Comparison of ENCODE assay signal across 14 cellular contexts in the genomic region with DNA sequence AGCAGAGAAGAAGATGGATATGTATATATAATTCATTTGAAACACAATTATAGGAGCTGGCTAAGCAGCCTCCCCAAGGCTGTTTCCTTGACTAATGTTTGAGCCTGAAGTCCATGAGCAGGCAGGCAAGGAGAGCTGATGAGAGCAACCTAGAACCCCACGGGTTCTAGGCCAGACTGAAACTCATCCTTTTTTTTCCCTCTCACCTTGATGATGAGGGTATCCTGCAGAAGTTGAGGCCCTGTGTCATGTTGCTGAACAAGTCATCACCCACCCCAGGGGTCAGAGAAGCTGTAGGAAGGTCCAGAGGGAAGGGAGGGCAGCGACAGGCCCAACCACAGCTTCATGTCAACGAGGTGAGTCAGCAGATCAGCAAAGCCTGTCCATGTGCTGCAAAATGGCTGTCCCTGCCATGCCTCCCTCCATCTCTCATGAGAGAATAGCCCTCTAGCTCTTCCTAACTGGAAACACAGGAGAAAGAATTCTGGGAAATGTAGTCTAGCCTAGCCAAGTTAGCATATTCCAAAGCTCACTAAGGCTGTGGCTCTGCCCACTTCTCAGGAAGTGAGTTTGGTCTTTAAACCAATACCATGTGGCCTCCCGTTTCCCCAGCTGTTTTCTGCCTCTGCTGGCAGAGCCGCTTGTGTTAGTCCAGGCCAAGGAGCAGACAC.
DNase-seq lines count a peak whose midpoint lies in the region; ATAC-seq, FAIRE-seq and TF ChIP-seq lines count a peak whose summit lies in the region.
"Had no signal": no experiment of that assay in that cellular context is flagged by ENCODE, and none has a peak within 500 bp of the region (broad histone marks: within the 10 kb centered on the region; RNA-seq: fewer than 3 reads in every experiment).

No MANE protein-coding gene starts in this region.

- BruUV-seq in mammary epithelial cell (replicated peaks; lab: Mats Ljungman, UMichigan), result no TSS peak

- no peaks in the 10 kb centered on the region for H3K79me1 ChIP-seq in mesenchymal stem cell (replicated peaks; ENCODE audit: low read length, poor library complexity, severe bottlenecking)

- FAIRE-seq in HTR-8/SVneo (lab: Jason Lieb, UNC), result peak; percentile 33
- FAIRE-seq: GM18507 had no signal

- CTCF ChIA-PET in mammary epithelial cell (lab: Charles Lee; ENCODE audit: low non-redundant PET), result interaction anchor here (0.6 kb wide), 1 partner anchor 1780 kb away, joined by 4 read pairs; no protein-coding TSS in a partner anchor

- H3K18ac ChIP-seq in mesenchymal stem cell (ENCODE audit: low read depth in 1 of 2, low read length in 2 of 2), result peak overlapping the region in 1 of 2 experiments; percentile 5

- H4K91ac ChIP-seq in mesenchymal stem cell (ENCODE audit: low read length), result no peak overlapping the region

- no peaks in the 10 kb centered on the region for H3K27me3 ChIP-seq in mammary epithelial cell (ENCODE audit: insufficient read depth, low read length)
- no peaks in the 10 kb centered on the region for H3K27me3 ChIP-seq in mesenchymal stem cell (ENCODE audit: control insufficient read depth in 1 of 2, insufficient read depth in 1 of 2, low read length in 2 of 2)

- 77% methylated on average over 4 of the region's 5 CpGs for WGBS in mammary epithelial cell (ENCODE audit: low coverage, missing lambda C conversion rate)
- 61% methylated on average over 5 of the region's 5 CpGs for WGBS in mesenchymal stem cell

- H3K4me2 ChIP-seq in mammary epithelial cell (ENCODE audit: insufficient read depth, low read depth, low read length), result no peak overlapping the region
- H3K4me2 ChIP-seq in mesenchymal stem cell (ENCODE audit: low read length, poor library complexity, severe bottlenecking), result no peak overlapping the region

- no peak overlapping the region for H3K4ac ChIP-seq in mesenchymal stem cell (ENCODE audit: low read depth in 1 of 2, low read length in 2 of 2)

- H3K36me3 ChIP-seq in mammary epithelial cell (ENCODE audit: insufficient read depth, low read length), result no peaks in the 10 kb centered on the region
- no peaks in the 10 kb centered on the region for H3K36me3 ChIP-seq in mesenchymal stem cell (ENCODE audit: control insufficient read depth in 1 of 2, insufficient read depth in 2 of 2, low read depth in 1 of 2, low read length in 2 of 2)

- no peaks in the 10 kb centered on the region for H4K20me1 ChIP-seq in mammary epithelial cell (ENCODE audit: insufficient read depth, low read length)

- no peaks in the 10 kb centered on the region for H3K79me2 ChIP-seq in mammary epithelial cell (ENCODE audit: insufficient read depth, low read length)

- peak overlapping the region in 1 of 2 experiments; percentile 3 for H3K14ac ChIP-seq in mesenchymal stem cell (ENCODE audit: low read length in 2 of 2)

- H3K27ac ChIP-seq in mammary epithelial cell (ENCODE audit: insufficient read depth, low read depth, low read length), result no peak overlapping the region
- no peak overlapping the region for H3K27ac ChIP-seq in mesenchymal stem cell (ENCODE audit: low read length, poor library complexity, severe bottlenecking)
- no peak overlapping the region for H3K27ac ChIP-seq in substantia nigra (ENCODE audit: low read depth, low read length, poor library complexity, severe bottlenecking)

- in situ Hi-C loops in mammary epithelial cell (cut with MboI; ENCODE audit: low sequenced_read_pairs in 2 of 2), result no loop called here

- H3K9ac ChIP-seq in mammary epithelial cell (ENCODE audit: insufficient read depth, low read length) (no peak overlapping the region), mesenchymal stem cell (ENCODE audit: low read length) (no peak overlapping the region)

- dilution Hi-C loops in mammary epithelial cell (cut with HindIII; ENCODE audit: low sequenced_read_pairs), result no loop called here

- no peak overlapping the region for H2BK5ac ChIP-seq in mesenchymal stem cell (ENCODE audit: low read depth, low read length, poor library complexity, severe bottlenecking)

- DNase-seq in DMS53 (lab: John Stamatoyannopoulos, UW), result peak; percentile 58
- DNase-seq in HTR-8/SVneo (ENCODE audit: insufficient read length, low spot score), result peak; percentile 49
- peak; percentile 39 for DNase-seq in mammary epithelial cell
- peak; percentile 66 for DNase-seq in mesenchymal stem cell
- no peak for DNase-seq in NCI-H2029 (lab: John Stamatoyannopoulos, UW)
- DNase-seq in substantia nigra (lab: John Stamatoyannopoulos, UW), result no peak
- DNase-seq: activated CD4-positive, alpha-beta T cell treated with anti-CD3 and anti-CD28 coated beads, Interleukin-2, amount 50 U/mL, for 4 hours; activated naive CD4-positive, alpha-beta T cell treated with anti-CD3 and anti-CD28 coated beads, Interleukin-2, amount 50 U/mL, for 16 hours; Caco-2; effector CD4-positive, alpha-beta T cell; NCI-H524 treated with DMSO at 0.1 percent for 48 hours had no signal

- no peak for TF ChIP-seq CTCF in mammary epithelial cell (conservative IDR thresholded peaks at IDR 0.05 in 1 of 2, IDR thresholded peaks at IDR 0.05 in 1 of 2; ENCODE audit: extremely low read depth in 1 of 2, insufficient read depth in 1 of 2, low read depth in 1 of 2, low read length in 2 of 2)

- ATAC-seq in HG03571 (IDR thresholded peaks at IDR 0.05; ENCODE audit: unreplicated experiment) (no peak), GM18498 (IDR thresholded peaks at IDR 0.05; ENCODE audit: unreplicated experiment) (no peak)

- H4K8ac ChIP-seq in mesenchymal stem cell (ENCODE audit: low read length), result peak overlapping the region; percentile 62

- H3K4me1 ChIP-seq in mammary epithelial cell (ENCODE audit: insufficient read depth, low read length) (no peaks in the 10 kb centered on the region), mesenchymal stem cell (ENCODE audit: control insufficient read depth, insufficient read depth, low read depth, low read length) (peaks cover 7% of the 10 kb centered on the region)
- H3K4me1 ChIP-seq: Caco-2 had no signal

- H3K4me3 ChIP-seq in mammary epithelial cell (replicated peaks in 1 of 3; ENCODE audit: insufficient read depth in 1 of 3, low read depth in 2 of 3, low read length in 3 of 3) (no peak overlapping the region), mesenchymal stem cell (ENCODE audit: insufficient read depth in 1 of 2, low read depth in 1 of 2, low read length in 2 of 2) (no peak overlapping the region)

- no peak overlapping the region for H2AK5ac ChIP-seq in mesenchymal stem cell (ENCODE audit: low read length, severe bottlenecking)

- no peak overlapping the region for H2BK15ac ChIP-seq in mesenchymal stem cell (ENCODE audit: low read depth, poor library complexity, severe bottlenecking)

- H2BK120ac ChIP-seq in mesenchymal stem cell (ENCODE audit: low read depth, low read length), result no peak overlapping the region

- intact Hi-C loops in mammary epithelial cell (cut with micrococcal nuclease), result no loop called here

- H2AFZ ChIP-seq in mammary epithelial cell (ENCODE audit: low read depth, low read length), result peak overlapping the region; percentile 79
- H2AFZ ChIP-seq in mesenchymal stem cell (ENCODE audit: low read depth, low read length), result peak overlapping the region; percentile 20

- peak overlapping the region in 1 of 2 experiments; percentile 69 for H2BK12ac ChIP-seq in mesenchymal stem cell (ENCODE audit: low read length in 2 of 2)

- H3K23ac ChIP-seq in mesenchymal stem cell (ENCODE audit: low read length in 2 of 2), result no peak overlapping the region

- H3K9me3 ChIP-seq in mammary epithelial cell (replicated peaks; ENCODE audit: insufficient read depth, low read length), result no peaks in the 10 kb centered on the region
- no peaks in the 10 kb centered on the region for H3K9me3 ChIP-seq in mesenchymal stem cell (ENCODE audit: control insufficient read depth, low read length)
- H3K9me3 ChIP-seq: Caco-2 had no signal

Comparison
In these comparisons a context has a peak if more than half of its experiments do, and no peak if none do; other contexts are left out.
1. DNase-seq: peak in DMS53 (single experiment), HTR-8/SVneo (single experiment), mammary epithelial cell (single experiment) and mesenchymal stem cell (single experiment); none in NCI-H2029 (single experiment) and substantia nigra (0 of 49).